Comparison of ENCODE assay signal across 18 cellular contexts in genomic region chr20:46963758-46964181, GRCh38.
DNase-seq lines count a peak whose midpoint lies in the region; ATAC-seq and TF ChIP-seq lines count a peak whose summit lies in the region.
"Had no signal": no experiment of that assay in that cellular context is flagged by ENCODE, and none has a peak within 500 bp of the region (broad histone marks: within the 10 kb centered on the region; RNA-seq: fewer than 3 reads in every experiment).

No MANE protein-coding gene starts in this region.

- TF ChIP-seq CTCF in suprapubic skin (IDR thresholded peaks at IDR 0.05) (no peak), testis (IDR thresholded peaks at IDR 0.05) (no peak)

- H3K36me3 ChIP-seq in SJCRH30 (no peaks in the 10 kb centered on the region; the same call in 1 of the 2 replicates), suprapubic skin (no peaks in the 10 kb centered on the region), testis (ENCODE audit: low read depth, missing control alignments) (no peaks in the 10 kb centered on the region)

- no peak for TF ChIP-seq POLR2A in suprapubic skin (IDR thresholded peaks at IDR 0.05)
- no peak for TF ChIP-seq POLR2A in testis (IDR thresholded peaks at IDR 0.05)

- H3K9me3 ChIP-seq in SJCRH30 (replicated peaks) = no peaks in the 10 kb centered on the region
- no peaks in the 10 kb centered on the region for H3K9me3 ChIP-seq in suprapubic skin
- H3K9me3 ChIP-seq in testis = no peaks in the 10 kb centered on the region

- WGBS in suprapubic skin = 68% methylated on average over 8 of the region's 8 CpGs
- whole genome bisulfite sequencing in testis, 2 donors = 81% methylated on average over 8 of the region's 8 CpGs

- peak overlapping the region; percentile 50 for H3K27ac ChIP-seq in SJCRH30
- peak overlapping the region; percentile 47 for H3K27ac ChIP-seq in suprapubic skin
- no peak overlapping the region for H3K27ac ChIP-seq in testis
- H3K27ac ChIP-seq: HL-60 had no signal

- H3K4me3 ChIP-seq in SJCRH30 (no peak overlapping the region), suprapubic skin (no peak overlapping the region), testis (no peak overlapping the region)
- H3K4me3 ChIP-seq: K562 had no signal

- H3K4me1 ChIP-seq in SJCRH30 = peaks cover 45% of the 10 kb centered on the region
- peaks cover 28% of the 10 kb centered on the region for H3K4me1 ChIP-seq in suprapubic skin
- H3K4me1 ChIP-seq in testis = no peaks in the 10 kb centered on the region

- intact Hi-C loops in testis (cut with DNase I; ENCODE audit: low total_unique reads) = no loop called here

- H3K27me3 ChIP-seq in SJCRH30 = no peaks in the 10 kb centered on the region
- no peaks in the 10 kb centered on the region for H3K27me3 ChIP-seq in suprapubic skin
- no peaks in the 10 kb centered on the region for H3K27me3 ChIP-seq in testis

- DNase-seq in NCI-H82 (lab: John Stamatoyannopoulos, UW) (peak; percentile 16), NCI-H82 treated with DMSO at 0.1 percent for 48 hours (lab: John Stamatoyannopoulos, UW; ENCODE audit: unreplicated experiment) (no peak), SJCRH30 (peak; percentile 71 to 82), fibroblast of gingiva (ENCODE audit: low read depth) (peak; percentile 24), suprapubic skin (ENCODE audit: low spot score in 2 of 2) (no peak), testis (no peak)
- DNase-seq: activated CD4-positive, alpha-beta T cell treated with anti-CD3 and anti-CD28 coated beads for 1 hour; activated CD8-positive, alpha-beta memory T cell treated with anti-CD3 and anti-CD28 coated beads, Interleukin-2, amount 50 U/mL, for 4 hours; activated naive CD4-positive, alpha-beta T cell; CD4-positive, alpha-beta T cell; cortex of kidney; NCI-H526 treated with DMSO at 0.1 percent for 48 hours; stimulated activated CD4-positive, alpha-beta T cell treated with anti-CD3 and anti-CD28 coated beads, Interleukin-1b, Interleukin-23, amount 100 ng/mL, for 48 hours had no signal

- TF ChIP-seq EP300 in suprapubic skin (IDR thresholded peaks at IDR 0.05) = no peak

- ATAC-seq in GM18517 (IDR thresholded peaks at IDR 0.05; ENCODE audit: unreplicated experiment) (no peak), GM18861 (IDR thresholded peaks at IDR 0.05; ENCODE audit: unreplicated experiment) (no peak)
- ATAC-seq: K562, Right ventricle myocardium inferior had no signal

Comparison
In these comparisons a context has a peak if more than half of its experiments do, and no peak if none do; other contexts are left out.
1. DNase-seq: peak in NCI-H82 (single experiment), SJCRH30 (2 of 2) and fibroblast of gingiva (single experiment); none in NCI-H82 treated with DMSO at 0.1 percent for 48 hours (single experiment), suprapubic skin (0 of 2) and testis (single experiment).
2. H3K27ac ChIP-seq: peak in SJCRH30 (single experiment) and suprapubic skin (single experiment); none in testis (0 of 2).